25 cellular contexts compared by ENCODE assay signal in the genomic region with DNA sequence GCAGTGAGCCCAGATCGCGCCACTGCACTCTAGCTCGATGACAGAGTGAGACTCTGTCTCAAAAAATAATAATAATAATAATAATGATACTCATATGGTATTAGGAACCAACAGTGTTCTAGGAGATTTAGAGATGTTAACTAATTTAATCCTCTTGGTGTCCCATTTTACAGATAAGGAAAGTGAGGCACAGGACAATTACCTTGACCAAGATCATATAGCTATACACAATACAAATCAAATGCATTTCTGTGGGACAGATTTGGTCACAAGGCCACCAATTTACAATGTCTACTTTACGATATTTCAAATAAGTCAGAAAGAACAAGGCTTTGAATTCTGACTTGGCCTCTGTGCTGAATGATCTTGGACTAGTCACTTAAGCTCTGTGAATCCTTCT.
"Had no signal": no experiment of that assay in that cellular context is flagged by ENCODE, and none has a peak within 500 bp of the region (broad histone marks: within the 10 kb centered on the region; RNA-seq: fewer than 3 reads in every experiment).

No MANE protein-coding gene starts in this region.

- H3K9me3 ChIP-seq: colonic mucosa, esophagus squamous epithelium, gastrocnemius medialis, heart right ventricle, left lung, lower lobe of right lung, mucosa of descending colon had no signal

- H3K4me3 ChIP-seq: colonic mucosa, esophagus squamous epithelium, gastrocnemius medialis, heart right ventricle, left lung, lower lobe of right lung, mucosa of descending colon had no signal

- H3K36me3 ChIP-seq: colonic mucosa, esophagus squamous epithelium, gastrocnemius medialis, heart right ventricle, left lung, lower lobe of right lung had no signal

- H3K27ac ChIP-seq: colonic mucosa, epithelial cell of prostate, esophagus squamous epithelium, gastrocnemius medialis, heart right ventricle, left lung, lower lobe of right lung had no signal

- FAIRE-seq: endometrium, islet of Langerhans, keratinocyte had no signal

- DNase-seq: colonic mucosa; cortex of kidney; effector CD8-positive, alpha-beta T cell; effector memory CD8-positive, alpha-beta T cell; endodermal cell; erythroblast; esophagus squamous epithelium; foreskin fibroblast; foreskin melanocyte; gastrocnemius medialis; glutamatergic neuron; head of caudate nucleus; heart right ventricle; hippocampal formation; left cardiac atrium; left lung; left ventricle myocardium superior; lower lobe of right lung; mesenchymal stem cell; mucosa of descending colon had no signal

- H3K27me3 ChIP-seq: colonic mucosa, esophagus squamous epithelium, gastrocnemius medialis, heart right ventricle, left lung had no signal

- H3K4me1 ChIP-seq: colonic mucosa had no signal

- ATAC-seq: effector memory CD8-positive, alpha-beta T cell; esophagus mucosa; gastrocnemius medialis; heart right ventricle; left cardiac atrium; left lung; left ventricle myocardium superior; lower lobe of right lung; mucosa of descending colon had no signal
